In genomic region chr7:94183289-94183749, GRCh38 we compare ENCODE assay signal across 9 cellular contexts.
A peak's percentile ranks its signal among the peaks of the same experiment; 100 is the strongest.
DNase-seq lines count a peak whose midpoint lies in the region; ATAC-seq and TF ChIP-seq lines count a peak whose summit lies in the region.
"Had no signal": no experiment of that assay in that cellular context is flagged by ENCODE, and none has a peak within 500 bp of the region (broad histone marks: within the 10 kb centered on the region; RNA-seq: fewer than 3 reads in every experiment).

No MANE protein-coding gene starts in this region.

- H3K27me3 ChIP-seq in SJCRH30 (no peaks in the 10 kb centered on the region), H7 (ENCODE audit: control insufficient read depth, insufficient read depth, low read length) (no peaks in the 10 kb centered on the region)

- DNase-seq in GM04503 (ENCODE audit: low read depth) (peak; percentile 100), SJCRH30 (peak; percentile 26 to 83), foreskin fibroblast (peak; percentile 92 to 94), pulmonary artery endothelial cell (ENCODE audit: low read depth, low spot score) (peak; percentile 98), NCI-H345 (lab: John Stamatoyannopoulos, UW) (no peak), H7 (no peak)
- DNase-seq: effector CD4-positive, alpha-beta T cell had no signal

- no peak for TF ChIP-seq CTCF in foreskin fibroblast (IDR thresholded peaks at IDR 0.05; ENCODE audit: low read depth, low read length)

- peak overlapping the region; percentile 79 for H3K27ac ChIP-seq in SJCRH30

- no peak overlapping the region for H3K4me3 ChIP-seq in SJCRH30
- H3K4me3 ChIP-seq in foreskin fibroblast (ENCODE audit: low read depth in 1 of 2, low read length in 2 of 2): no peak overlapping the region
- H3K4me3 ChIP-seq in H7 (ENCODE audit: insufficient read depth, low read depth, low read length): no peak overlapping the region

- H3K36me3 ChIP-seq in SJCRH30 (no peaks in the 10 kb centered on the region), H7 (replicated peaks; ENCODE audit: control insufficient read depth, insufficient read depth, low read length) (no peaks in the 10 kb centered on the region)

- ATAC-seq in HG02759 (IDR thresholded peaks at IDR 0.05; ENCODE audit: unreplicated experiment) (no peak), GM19452 (IDR thresholded peaks at IDR 0.05; ENCODE audit: unreplicated experiment) (no peak)

- peaks cover 4% of the 10 kb centered on the region for H3K9me3 ChIP-seq in SJCRH30 (replicated peaks)

- peaks cover 14% of the 10 kb centered on the region for H3K4me1 ChIP-seq in SJCRH30

Comparison
In these comparisons a context has a peak if more than half of its experiments do, and no peak if none do; other contexts are left out.
1. DNase-seq: peak in GM04503 (single experiment), SJCRH30 (2 of 2), foreskin fibroblast (2 of 2) and pulmonary artery endothelial cell (single experiment); none in NCI-H345 (single experiment) and H7 (single experiment).